Comparison of ENCODE assay signal across 8 cellular contexts in the genomic region with DNA sequence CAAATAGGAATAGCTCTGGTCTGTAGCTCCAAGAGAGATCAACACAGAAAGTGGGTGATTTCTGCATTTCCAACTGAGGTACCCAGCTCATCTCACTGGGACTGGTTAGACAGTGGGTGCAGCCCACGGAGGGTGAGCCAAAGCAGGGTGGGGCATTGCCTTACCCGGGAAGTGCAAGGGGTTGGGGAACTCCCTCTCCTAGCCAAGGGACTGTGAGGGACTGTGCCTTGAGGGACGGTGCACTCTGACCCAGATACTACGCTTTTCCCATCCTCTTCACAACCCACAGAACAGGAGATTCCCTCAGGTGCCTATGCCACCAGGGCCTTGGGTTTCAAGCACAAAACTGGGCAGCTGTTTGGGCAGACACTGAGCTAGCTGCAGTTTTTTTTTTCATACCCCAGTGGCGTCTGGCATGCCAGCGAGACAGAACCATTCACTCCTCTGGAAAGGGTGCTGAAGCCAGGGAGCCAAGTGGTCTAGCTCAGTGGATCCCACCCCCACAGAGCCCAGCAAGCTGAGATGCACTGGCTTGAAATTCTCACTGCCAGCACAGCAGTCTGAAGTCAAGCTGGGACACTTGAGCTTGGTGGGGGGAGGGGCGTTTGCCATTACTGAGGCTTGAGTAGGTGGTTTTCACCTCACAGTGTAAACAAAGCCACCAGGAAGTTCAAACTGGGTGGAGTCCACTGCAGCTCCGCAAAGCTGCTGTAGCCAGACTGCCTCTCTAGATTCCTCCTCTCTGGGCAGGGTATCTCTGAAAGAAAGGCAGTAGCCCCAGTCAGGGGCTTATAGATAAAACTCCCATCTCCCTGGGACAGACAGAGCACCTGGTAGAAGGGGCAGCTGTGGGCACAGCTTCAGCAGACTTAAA. TPM values are rescaled to one million over a fixed set of nuclear protein-coding genes. Genes with fewer than 3 reads are reported as not detected.
DNase-seq lines count a peak whose midpoint lies in the region; ATAC-seq, FAIRE-seq and TF ChIP-seq lines count a peak whose summit lies in the region.
"Not testable (repeated sequence)": the region's sequence is repeated elsewhere in the genome, so short reads cannot be mapped to it uniquely, and the experiment has no call there.

No MANE protein-coding gene starts in this region.

- H3K9me3 ChIP-seq in KOPT-K1 (ENCODE audit: insufficient read depth, low read length, poor library complexity, severe bottlenecking); left ventricle myocardium inferior (replicated peaks); pancreas: not testable (repeated sequence)

- H3K9me3 Mint-ChIP-seq in activated naive CD4-positive, alpha-beta T cell treated with anti-CD3 and anti-CD28 coated beads, Interleukin-2, amount 50 U/mL, for 72 hours = peaks cover 22 to 25% of the 10 kb centered on the region in 2 donors

- peak; percentile 70 to 72 for ATAC-seq in activated naive CD4-positive, alpha-beta T cell treated with anti-CD3 and anti-CD28 coated beads, Interleukin-2, amount 50 U/mL, for 72 hours
- ATAC-seq in pancreas = peak in 2 of 4 donors; percentile 41 to 70

- peak overlapping the region; percentile 85 to 86 for H3K27ac Mint-ChIP-seq in activated naive CD4-positive, alpha-beta T cell treated with anti-CD3 and anti-CD28 coated beads, Interleukin-2, amount 50 U/mL, for 72 hours

- DNase-seq in CMK (ENCODE audit: low read depth) (peak; percentile 33), left ventricle myocardium inferior (peak; percentile 29), pancreas (peak; percentile 55 to 82 (median 68))
- peak; percentile 86 for DNase-seq in NK-92 treated with Interleukin-12 subunit alpha and Interleukin-12 subunit beta, amount 100 ng/mL, for 24 hours (lab: John Stamatoyannopoulos, UW)
- DNase-seq in activated CD4-positive, alpha-beta T cell treated with anti-CD3 and anti-CD28 coated beads for 4 hours = peak; percentile 64 to 72
- DNase-seq in activated naive CD4-positive, alpha-beta T cell treated with anti-CD3 and anti-CD28 coated beads, Interleukin-2, amount 50 U/mL, for 72 hours (ENCODE audit: low spot score in 2 of 2) = peak; percentile 63 to 70
- DNase-seq in stimulated activated CD8-positive, alpha-beta memory T cell treated with anti-CD3 and anti-CD28 coated beads, Interleukin-4, amount 100 ng/mL, for 1 hour (ENCODE audit: low read depth in 2 of 2, low spot score in 1 of 2) = peak; percentile 49 to 66

- intact Hi-C loops in left ventricle myocardium inferior (cut with micrococcal nuclease); pancreas (cut with DNase I): not testable (repeated sequence)

- peak overlapping the region; percentile 80 for H3K27ac ChIP-seq in KOPT-K1 (ENCODE audit: low read depth, low read length, poor library complexity, severe bottlenecking)
- not testable (repeated sequence) for H3K27ac ChIP-seq in left ventricle myocardium inferior (replicated peaks)
- H3K27ac ChIP-seq in pancreas = peak overlapping the region in 2 of 4 donors; percentile 14 to 46

- FAIRE-seq in pancreas (lab: Jason Lieb, UNC) = not testable (repeated sequence)

- 41 to 46% methylated on average over 8 of the region's 8 CpGs for WGBS in pancreas, 2 donors

- peaks cover 31 to 35% of the 10 kb centered on the region in 2 donors for H3K36me3 Mint-ChIP-seq in activated naive CD4-positive, alpha-beta T cell treated with anti-CD3 and anti-CD28 coated beads, Interleukin-2, amount 50 U/mL, for 72 hours

- H3K4me1 ChIP-seq in left ventricle myocardium inferior (peaks cover 15% of the 10 kb centered on the region), pancreas (peaks cover 0 to 10% (median 0%) of the 10 kb centered on the region in 3 donors)

- H3K4me3 ChIP-seq in left ventricle myocardium inferior (peak overlapping the region; percentile 17), pancreas (peak overlapping the region in 1 of 4 donors; percentile 14)

- H3K27me3 ChIP-seq in left ventricle myocardium inferior (ENCODE audit: low read depth); pancreas: not testable (repeated sequence)

- not testable (repeated sequence) for H3K36me3 ChIP-seq in KOPT-K1 (ENCODE audit: insufficient read depth, low read length); left ventricle myocardium inferior; pancreas

- not testable (repeated sequence) for TF ChIP-seq CTCF in left ventricle myocardium inferior (IDR thresholded peaks at IDR 0.05; ENCODE audit: borderline replicate concordance); pancreas (IDR thresholded peaks at IDR 0.05)

RNA-seq across cellular contexts. Expression of gene SPG11, which starts 19.6 kb away (rescaled TPM):
- 10 to 100 TPM; 90.9 to 99.3 TPM for total RNA-seq in activated naive CD4-positive, alpha-beta T cell treated with anti-CD3 and anti-CD28 coated beads, Interleukin-2, amount 50 U/mL, for 72 hours
- total RNA-seq in left ventricle myocardium inferior (49.6 TPM), pancreas (10 to 100 TPM; 28.5 to 61.1 (median 38.0) TPM)
- 10 to 100 TPM; 21.6 to 31.1 TPM for polyA plus RNA-seq in pancreas

RNA-seq across cellular contexts. Expression of gene PATL2, which starts 28.1 kb away (rescaled TPM):
- total RNA-seq in activated naive CD4-positive, alpha-beta T cell treated with anti-CD3 and anti-CD28 coated beads, Interleukin-2, amount 50 U/mL, for 72 hours = 10 to 100 TPM; 12.4 to 30.7 TPM
- total RNA-seq in left ventricle myocardium inferior (3.7 TPM), pancreas (under 1 TPM; 0.24 to 0.93 (median 0.45) TPM)
- polyA plus RNA-seq in pancreas = 1 to 10 TPM in 1 of 2 donors, under 1 TPM in 1; 0.80 to 1.6 TPM

RNA-seq across cellular contexts. Expression of gene B2M, which starts 28.3 kb away (rescaled TPM):
- total RNA-seq in activated naive CD4-positive, alpha-beta T cell treated with anti-CD3 and anti-CD28 coated beads, Interleukin-2, amount 50 U/mL, for 72 hours = 1,000 to 10,000 TPM; 4,139 to 6,333 TPM
- total RNA-seq in left ventricle myocardium inferior (1,128 TPM), pancreas (1,000 to 10,000 TPM in 2 of 6 donors, 100 to 1,000 TPM in 4; 209 to 1,305 (median 374) TPM)
- 1,000 to 10,000 TPM in 1 of 2 donors, 100 to 1,000 TPM in 1; 443 to 1,072 TPM for polyA plus RNA-seq in pancreas

RNA-seq across cellular contexts. Expression of gene TRIM69, which starts 53.3 kb away (rescaled TPM):
- 10 to 100 TPM; 60.8 to 68.8 TPM for total RNA-seq in activated naive CD4-positive, alpha-beta T cell treated with anti-CD3 and anti-CD28 coated beads, Interleukin-2, amount 50 U/mL, for 72 hours
- total RNA-seq in left ventricle myocardium inferior (57.6 TPM), pancreas (10 to 100 TPM in 1 of 6 donors, 1 to 10 TPM in 5; 2.4 to 15.8 (median 4.5) TPM)
- polyA plus RNA-seq in pancreas = 1 to 10 TPM; 4.3 to 5.7 TPM

Comparison
In these comparisons a context has a peak if more than half of its experiments do, and no peak if none do; other contexts are left out.
1. DNase-seq: peak in every context shown above with its lines; median percentile 86 in NK-92 treated with Interleukin-12 subunit alpha and Interleukin-12 subunit beta, amount 100 ng/mL, for 24 hours; 68 in activated CD4-positive, alpha-beta T cell treated with anti-CD3 and anti-CD28 coated beads for 4 hours; 68 in pancreas; 66 in activated naive CD4-positive, alpha-beta T cell treated with anti-CD3 and anti-CD28 coated beads, Interleukin-2, amount 50 U/mL, for 72 hours; 58 in stimulated activated CD8-positive, alpha-beta memory T cell treated with anti-CD3 and anti-CD28 coated beads, Interleukin-4, amount 100 ng/mL, for 1 hour; 33 in CMK; 29 in left ventricle myocardium inferior.